22 cellular contexts compared by ENCODE assay signal in genomic region chr19:32810452-32810851, GRCh38. TPM values are rescaled to one million over a fixed set of nuclear protein-coding genes. Genes with fewer than 3 reads are reported as not detected.
"Had no signal": no experiment of that assay in that cellular context is flagged by ENCODE, and none has a peak within 500 bp of the region (broad histone marks: within the 10 kb centered on the region; RNA-seq: fewer than 3 reads in every experiment).

No MANE protein-coding gene starts in this region.

- H3K36me3 ChIP-seq: SJSA1 had no signal

- FAIRE-seq: K562, RCC 7860 had no signal

- ATAC-seq: K562 had no signal

- H3K27ac ChIP-seq: KMS-11, SJSA1, SK-N-MC had no signal

- H3K4me3 ChIP-seq: K562, SJSA1, SK-N-MC had no signal

- H3K9me3 ChIP-seq: SJSA1 had no signal

- H3K4me1 ChIP-seq: SJSA1 had no signal

- DNase-seq: Kasumi-1, NCI-H1092 treated with DMSO at 0.1 percent for 48 hours, NCI-H1417, NCI-H1436 treated with DMSO at 0.1 percent for 48 hours, NCI-H1694, NCI-H187 treated with DMSO at 0.1 percent for 48 hours, NCI-H2029 treated with DMSO at 0.1 percent for 48 hours, NCI-H2227 treated with DMSO at 0.1 percent for 48 hours, NCI-H510A, NCI-H524 treated with DMSO at 0.1 percent for 48 hours, NCI-H69, NCI-H774, Right ventricle myocardium superior, SIG-M5 had no signal

RNA-seq across cellular contexts. Expression of gene SLC7A9, which starts 59.1 kb away (rescaled TPM):
- total RNA-seq: HT1080, K562, M059J, Right ventricle myocardium superior, SJSA1 had no signal
- polyA plus RNA-seq: IgD-negative memory B cell, K562 had no signal
